8 cellular contexts compared by ENCODE assay signal in the genomic region with DNA sequence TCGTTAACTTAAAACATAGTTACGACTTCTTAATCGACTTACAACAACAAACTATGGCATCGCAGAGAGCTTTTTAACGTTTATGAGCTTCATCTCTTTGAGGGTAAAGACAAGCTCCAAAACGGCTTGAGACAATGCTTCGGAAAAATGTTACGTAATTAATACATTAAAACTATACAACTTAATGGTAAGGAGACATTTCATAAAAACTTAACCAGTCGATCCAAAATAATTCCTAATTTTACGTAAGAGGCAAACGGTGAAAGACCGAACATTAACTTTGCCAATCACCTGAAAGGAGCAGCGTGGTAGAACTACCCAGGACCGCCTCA. TPM values are rescaled to one million over a fixed set of nuclear protein-coding genes. Genes with fewer than 3 reads are reported as not detected.
A peak's percentile ranks its signal among the peaks of the same experiment; 100 is the strongest.
DNase-seq lines count a peak whose midpoint lies in the region; FAIRE-seq and TF ChIP-seq lines count a peak whose summit lies in the region.

No MANE protein-coding gene starts in this region.

- H2AFZ ChIP-seq in fibroblast of lung (ENCODE audit: low read length): no peak overlapping the region

- intact Hi-C loops in prostate gland (cut with DNase I) (loop anchor here (5.0 to 10.0 kb wide), 3 partner anchors 230 to 1402 kb away; a partner anchor contains a TSS), posterior vena cava (cut with DNase I) (no loop called here)

- H3K9me3 ChIP-seq in SJCRH30 (replicated peaks) (no peaks in the 10 kb centered on the region), fibroblast of lung (ENCODE audit: control insufficient read depth, insufficient read depth, low read depth, low read length) (no peaks in the 10 kb centered on the region), prostate gland (no peaks in the 10 kb centered on the region), small intestine (ENCODE audit: control insufficient read depth, low read depth) (no peaks in the 10 kb centered on the region)

- H3K36me3 ChIP-seq in SJCRH30: 0 out of 2 replicates have a peak, but pooled peaks cover 3% of the 10 kb centered on the region
- H3K36me3 ChIP-seq in fibroblast of lung (ENCODE audit: control insufficient read depth, insufficient read depth, low read length): no peaks in the 10 kb centered on the region
- H3K36me3 ChIP-seq in prostate gland: no peaks in the 10 kb centered on the region
- no peaks in the 10 kb centered on the region for H3K36me3 ChIP-seq in small intestine (ENCODE audit: control insufficient read depth in 2 of 2, insufficient read depth in 2 of 2, low read length in 2 of 2)

- FAIRE-seq in small intestine (lab: Jason Lieb, UNC): no peak

- H3K27me3 ChIP-seq in SJCRH30 (no peaks in the 10 kb centered on the region), fibroblast of lung (ENCODE audit: control insufficient read depth, insufficient read depth, low read length) (no peaks in the 10 kb centered on the region), prostate gland (replicated peaks; ENCODE audit: insufficient read depth) (no peaks in the 10 kb centered on the region), small intestine (ENCODE audit: control insufficient read depth in 2 of 2, insufficient read depth in 2 of 2, low read length in 2 of 2) (no peaks in the 10 kb centered on the region)

- POLR2A ChIA-PET in HEK293T (lab: Yijun Ruan, JAX): interaction anchor here (1.0 to 2.0 kb wide), 3 partner anchors 9 to 229 kb away, joined by 3 to 13 read pairs (median 12); a partner anchor contains a TSS

- peak overlapping the region; percentile 96 for H3K9ac ChIP-seq in fibroblast of lung (ENCODE audit: insufficient read depth, low read length)

- CTCF ChIA-PET in HEK293T (lab: Yijun Ruan, JAX): interaction anchor here (0.6 to 2.4 kb wide), 8 partner anchors 9 to 510 kb away, joined by 3 to 14 read pairs (median 4); no protein-coding TSS in a partner anchor

- H3K4me2 ChIP-seq in fibroblast of lung (ENCODE audit: extremely low read depth, insufficient read depth, low read length): peak overlapping the region; percentile 76

- DNase-seq in GM12864 (ENCODE audit: low read depth) (no peak), SJCRH30 (no peak), fibroblast of lung (ENCODE audit: low read depth in 2 of 2) (peak in 1 of 2 donors; percentile 42), prostate gland (ENCODE audit: low spot score) (no peak), HEK293T (ENCODE audit: extremely low spot score) (no peak), small intestine (no peak), G401 (ENCODE audit: low spot score) (no peak), posterior vena cava (ENCODE audit: low spot score) (no peak)

- whole genome bisulfite sequencing in prostate gland: under 1% methylated on average over 14 of the region's 14 CpGs
- 0 to 1% (median 1%) methylated on average over 14 of the region's 14 CpGs for WGBS in small intestine, 3 donors

- peaks cover 90% of the 10 kb centered on the region for H3K79me2 ChIP-seq in fibroblast of lung (ENCODE audit: control insufficient read depth, insufficient read depth, low read length)

- H3K4me3 ChIP-seq in GM12864 (ENCODE audit: low read depth, low read length) (peak overlapping the region; percentile 92), SJCRH30 (peak overlapping the region; percentile 94), fibroblast of lung (replicated peaks in 1 of 4; ENCODE audit: control extremely low read depth in 1 of 4, insufficient read depth in 1 of 4, low read depth in 3 of 4, low read length in 4 of 4) (peak overlapping the region; percentile 71 to 100 (median 90)), prostate gland (peak overlapping the region; percentile 85 to 93), small intestine (ENCODE audit: low read depth in 1 of 2, low read length in 2 of 2) (peak overlapping the region in 1 of 2 donors; percentile 75)

- peaks cover 3% of the 10 kb centered on the region for H4K20me1 ChIP-seq in fibroblast of lung (ENCODE audit: control insufficient read depth, extremely low read depth, insufficient read depth, low read length)

- no peak for TF ChIP-seq POLR2A in prostate gland (IDR thresholded peaks at IDR 0.05)

- H3K4me1 ChIP-seq in SJCRH30 (peaks cover 4% of the 10 kb centered on the region; the same call in 1 of the 2 replicates), fibroblast of lung (ENCODE audit: control insufficient read depth, extremely low read depth, insufficient read depth, low read length) (peaks cover 7% of the 10 kb centered on the region), prostate gland (replicated peaks) (no peaks in the 10 kb centered on the region), small intestine (ENCODE audit: control insufficient read depth in 2 of 2, insufficient read depth in 1 of 2, low read depth in 1 of 2, low read length in 1 of 2) (peaks cover 0 to 11% of the 10 kb centered on the region in 2 donors)

- no peak overlapping the region; the same call in 1 of the 2 replicates for H3K27ac ChIP-seq in SJCRH30
- peak overlapping the region; percentile 100 for H3K27ac ChIP-seq in fibroblast of lung (ENCODE audit: insufficient read depth, low read length)
- peak overlapping the region; percentile 99 for H3K27ac ChIP-seq in prostate gland
- H3K27ac ChIP-seq in small intestine (ENCODE audit: low read depth in 1 of 2, low read length in 1 of 2): peak overlapping the region in 1 of 2 donors; percentile 99

- no peak for TF ChIP-seq CTCF in GM12864 (IDR thresholded peaks at IDR 0.05; ENCODE audit: low read depth, low read length, missing control alignments)
- no peak for TF ChIP-seq CTCF in fibroblast of lung (conservative IDR thresholded peaks at IDR 0.05 in 1 of 2, IDR thresholded peaks at IDR 0.05 in 1 of 2; ENCODE audit: low read depth in 1 of 2, low read length in 2 of 2)
- peak in 1 of 4 experiments; percentile 24 for TF ChIP-seq CTCF in prostate gland (IDR thresholded peaks at IDR 0.05)

- in situ Hi-C loops in G401 (cut with HindIII; ENCODE audit: low sequenced_read_pairs): no loop called here

TF ChIP-seq in HEK293T, 16 proteins besides CTCF, POLR2A, EP300 and RAD21:
- no peak for TF ChIP-seq FOXA1 (IDR thresholded peaks at IDR 0.05)
- no peak for TF ChIP-seq HDGF (IDR thresholded peaks at IDR 0.05; ENCODE audit: borderline replicate concordance)
- no peak for TF ChIP-seq BHLHE40 (IDR thresholded peaks at IDR 0.05; ENCODE audit: borderline replicate concordance)
- no peak for TF ChIP-seq ZNF384 (IDR thresholded peaks at IDR 0.05)
- no peak for TF ChIP-seq TARDBP (IDR thresholded peaks at IDR 0.05)
- TF ChIP-seq ELF4 (IDR thresholded peaks at IDR 0.05): no peak
- no peak for TF ChIP-seq FOXK2 (IDR thresholded peaks at IDR 0.05)
- no peak for TF ChIP-seq ARNT (IDR thresholded peaks at IDR 0.05)
- no peak for TF ChIP-seq SP1 (IDR thresholded peaks at IDR 0.05)

RNA-seq across cellular contexts. Expression of a gene that starts 1.1 kb away (rescaled TPM):
- total RNA-seq in SJCRH30 (2014; rRNA removed; shearing (Covaris generic)): 279 and 290 TPM in 2 replicates
- 232 and 252 TPM in 2 replicates for total RNA-seq in fibroblast of lung
- polyA plus RNA-seq in fibroblast of lung: 150 and 189 TPM in 2 replicates
- polyA plus RNA-seq in fibroblast of lung (2012): 119 and 178 TPM in 2 replicates
- 18.6 and 22.7 TPM in 2 replicates for polyA minus RNA-seq in fibroblast of lung (ENCODE audit: low replicate concordance)
- total RNA-seq in prostate gland: 100 to 1,000 TPM; 111 to 118 TPM
- 10 to 100 TPM; 17.0 to 56.7 (median 25.3) TPM for polyA plus RNA-seq in small intestine
- total RNA-seq in G401 (2014; rRNA removed; shearing (Covaris generic)): 47.2 and 60.2 TPM in 2 replicates
- 10 to 100 TPM; 81.4 to 90.1 TPM for total RNA-seq in posterior vena cava

RNA-seq across cellular contexts. Expression of a gene that starts 1.9 kb away (rescaled TPM):
- 43.0 and 47.5 TPM in 2 replicates for total RNA-seq in SJCRH30 (2014; rRNA removed; shearing (Covaris generic))
- total RNA-seq in fibroblast of lung (125 and 213 TPM in 2 replicates), prostate gland (10 to 100 TPM; 43.4 to 60.4 TPM), posterior vena cava (10 to 100 TPM; 38.5 to 42.5 TPM)
- polyA plus RNA-seq in fibroblast of lung (75.7 and 80.6 TPM in 2 replicates), small intestine (10 to 100 TPM; 13.8 to 19.4 (median 15.9) TPM)
- 50.8 and 52.2 TPM in 2 replicates for polyA plus RNA-seq in fibroblast of lung (2012)
- 22.9 and 28.1 TPM in 2 replicates for polyA minus RNA-seq in fibroblast of lung (ENCODE audit: low replicate concordance)
- total RNA-seq in G401 (2014; rRNA removed; shearing (Covaris generic)): 81.8 and 122 TPM in 2 replicates

RNA-seq across cellular contexts. Expression of a gene that starts 48.5 kb away (rescaled TPM):
- total RNA-seq in SJCRH30 (2014; rRNA removed; shearing (Covaris generic)): 10.1 and 10.6 TPM in 2 replicates
- total RNA-seq in fibroblast of lung (5.9 and 8.9 TPM in 2 replicates), prostate gland (10 to 100 TPM; 22.2 to 25.3 TPM), posterior vena cava (10 to 100 TPM; 14.1 to 14.9 TPM)
- polyA plus RNA-seq in fibroblast of lung (13.0 and 15.8 TPM in 2 replicates), small intestine (1 to 10 TPM; 3.2 to 9.8 (median 5.0) TPM)
- 3.3 and 4.9 TPM in 2 replicates for polyA plus RNA-seq in fibroblast of lung (2012)
- polyA minus RNA-seq in fibroblast of lung (ENCODE audit: low replicate concordance): 11.3 and 11.6 TPM in 2 replicates
- 3.9 and 4.5 TPM in 2 replicates for total RNA-seq in G401 (2014; rRNA removed; shearing (Covaris generic))
